Comparison of ENCODE assay signal across 17 cellular contexts in the genomic region with DNA sequence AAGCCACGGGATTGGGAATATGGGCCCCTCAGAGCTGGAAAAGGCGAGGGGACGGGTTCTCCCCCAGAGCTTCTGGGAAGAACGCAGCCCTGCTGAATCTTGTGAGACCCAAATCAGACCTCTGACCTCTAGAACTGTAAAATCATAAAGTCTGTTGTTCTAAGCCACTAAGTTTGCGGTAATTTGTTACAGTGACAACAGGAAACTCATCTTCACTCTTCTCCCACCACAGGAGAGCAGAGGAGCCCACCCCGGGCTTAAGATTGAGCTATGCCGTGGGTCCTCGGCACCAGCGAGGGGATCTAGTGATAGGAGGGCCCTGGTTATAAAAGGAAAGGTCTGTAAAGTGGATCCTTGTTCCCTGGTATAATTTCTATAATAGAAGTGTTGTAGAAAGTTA. TPM values are rescaled to one million over a fixed set of nuclear protein-coding genes. Genes with fewer than 3 reads are reported as not detected.
DNase-seq lines count a peak whose midpoint lies in the region; ATAC-seq and TF ChIP-seq lines count a peak whose summit lies in the region.
"Had no signal": no experiment of that assay in that cellular context is flagged by ENCODE, and none has a peak within 500 bp of the region (broad histone marks: within the 10 kb centered on the region; RNA-seq: fewer than 3 reads in every experiment).

No MANE protein-coding gene starts in this region.

- peaks cover 12% of the 10 kb centered on the region for H3K36me3 Mint-ChIP-seq in activated naive CD4-positive, alpha-beta T cell treated with anti-CD3 and anti-CD28 coated beads, Interleukin-2, amount 50 U/mL, for 24 hours
- H3K36me3 Mint-ChIP-seq in activated CD8-positive, alpha-beta T cell treated with anti-CD3 and anti-CD28 coated beads for 36 hours (ENCODE audit: low read depth) = peaks cover 55% of the 10 kb centered on the region

- no peak for TF ChIP-seq POLR2A in thyroid gland (IDR thresholded peaks at IDR 0.05)

- H3K27ac ChIP-seq in muscle layer of duodenum (ENCODE audit: low read length) = peak overlapping the region; percentile 28
- peak overlapping the region; percentile 87 for H3K27ac ChIP-seq in stomach smooth muscle (ENCODE audit: low read length)
- no peak overlapping the region for H3K27ac ChIP-seq in thyroid gland
- H3K27ac ChIP-seq: vagina had no signal

- H3K4me3 ChIP-seq in muscle layer of duodenum (ENCODE audit: low read depth in 1 of 2, low read length in 2 of 2) (no peak overlapping the region), stomach smooth muscle (ENCODE audit: low read length in 2 of 2) (no peak overlapping the region), thyroid gland (replicated peaks in 1 of 3) (no peak overlapping the region)
- H3K4me3 ChIP-seq: vagina had no signal

- H3K9me3 ChIP-seq in muscle layer of duodenum (ENCODE audit: control insufficient read depth in 1 of 2, low read length in 2 of 2) = no peaks in the 10 kb centered on the region
- no peaks in the 10 kb centered on the region for H3K9me3 ChIP-seq in stomach smooth muscle (ENCODE audit: control insufficient read depth in 2 of 2, low read length in 2 of 2)
- no peaks in the 10 kb centered on the region for H3K9me3 ChIP-seq in thyroid gland
- H3K9me3 ChIP-seq: Caco-2, vagina had no signal

- H3K27me3 Mint-ChIP-seq in activated naive CD4-positive, alpha-beta T cell treated with anti-CD3 and anti-CD28 coated beads, Interleukin-2, amount 50 U/mL, for 24 hours = no peaks in the 10 kb centered on the region
- no peaks in the 10 kb centered on the region for H3K27me3 Mint-ChIP-seq in activated CD8-positive, alpha-beta T cell treated with anti-CD3 and anti-CD28 coated beads for 36 hours
- H3K27me3 Mint-ChIP-seq: stimulated activated naive B cell treated with anti-CD40 and anti-IgM and Interleukin-4, amounts not matched to agents 10 μg/mL and 1 μg/mL and 100 μg/mL, for 72 hours had no signal

- in situ Hi-C loops in GM13976 (cut with MboI; ENCODE audit: low sequenced_read_pairs, unreplicated experiment) = no loop called here

- peaks cover 3 to 14% of the 10 kb centered on the region in 2 donors for H3K36me3 ChIP-seq in muscle layer of duodenum (ENCODE audit: control insufficient read depth in 1 of 2, insufficient read depth in 2 of 2, low read length in 2 of 2)
- H3K36me3 ChIP-seq in stomach smooth muscle (ENCODE audit: control insufficient read depth in 2 of 2, insufficient read depth in 2 of 2, low read length in 2 of 2) = peaks cover 13 to 14% of the 10 kb centered on the region in 2 donors
- peaks cover 16 to 21% of the 10 kb centered on the region in 2 donors for H3K36me3 ChIP-seq in thyroid gland
- H3K36me3 ChIP-seq: vagina had no signal

- peak overlapping the region in 1 of 2 donors; percentile 5 for H3K9ac ChIP-seq in stomach smooth muscle (ENCODE audit: low read length in 2 of 2)

- WGBS in thyroid gland, 2 donors = 89 to 92% methylated on average over 9 of the region's 9 CpGs

- H3K4me1 Mint-ChIP-seq in activated naive CD4-positive, alpha-beta T cell treated with anti-CD3 and anti-CD28 coated beads, Interleukin-2, amount 50 U/mL, for 24 hours = peaks cover 34% of the 10 kb centered on the region
- peaks cover 74% of the 10 kb centered on the region for H3K4me1 Mint-ChIP-seq in activated CD8-positive, alpha-beta T cell treated with anti-CD3 and anti-CD28 coated beads for 36 hours (ENCODE audit: low read depth)

- ATAC-seq in activated CD8-positive, alpha-beta T cell treated with anti-CD3 and anti-CD28 coated beads for 36 hours = peak; percentile 14
- no peak for ATAC-seq in HG02610 (IDR thresholded peaks at IDR 0.05; ENCODE audit: unreplicated experiment)
- ATAC-seq: activated T-cell treated with anti-CD3 and anti-CD28 coated beads, Interleukin-2, amount 50 U/mL, for 4 hours; left lobe of liver; stimulated activated naive B cell treated with anti-CD40 and anti-IgM and Interleukin-4, amounts not matched to agents 10 μg/mL and 1 μg/mL and 100 μg/mL, for 72 hours had no signal

- DNase-seq in activated naive CD4-positive, alpha-beta T cell treated with anti-CD3 and anti-CD28 coated beads, Interleukin-2, amount 50 U/mL, for 16 hours = no peak
- DNase-seq in activated CD8-positive, alpha-beta T cell treated with anti-CD3 and anti-CD28 coated beads for 36 hours = no peak
- DNase-seq in GM13976 (ENCODE audit: low spot score) = no peak
- no peak for DNase-seq in thyroid gland
- DNase-seq: activated CD4-positive, alpha-beta T cell treated with anti-CD3 and anti-CD28 coated beads, Interleukin-2, amount 50 U/mL, for 1 hour; activated T-cell treated with anti-CD3 and anti-CD28 coated beads, Interleukin-2, amount 50 U/mL, for 4 hours; anterior cingulate cortex; Caco-2; NCI-H146; stimulated activated CD4-positive, alpha-beta T cell treated with anti-CD3 and anti-CD28 coated beads, Interleukin-12 subunit alpha, Interleukin-12 subunit beta, amount 100 ng/mL, for 4 hours; stimulated activated naive B cell treated with anti-CD40 and anti-IgM and Interleukin-4, amounts not matched to agents 10 μg/mL and 1 μg/mL and 100 μg/mL, for 72 hours had no signal

- H3K9me3 Mint-ChIP-seq in activated naive CD4-positive, alpha-beta T cell treated with anti-CD3 and anti-CD28 coated beads, Interleukin-2, amount 50 U/mL, for 24 hours = no peaks in the 10 kb centered on the region
- H3K9me3 Mint-ChIP-seq in activated CD8-positive, alpha-beta T cell treated with anti-CD3 and anti-CD28 coated beads for 36 hours = no peaks in the 10 kb centered on the region
- H3K9me3 Mint-ChIP-seq: activated T-cell treated with anti-CD3 and anti-CD28 coated beads, Interleukin-2, amount 50 U/mL, for 4 hours; stimulated activated naive B cell treated with anti-CD40 and anti-IgM and Interleukin-4, amounts not matched to agents 10 μg/mL and 1 μg/mL and 100 μg/mL, for 72 hours had no signal

- no peaks in the 10 kb centered on the region for H3K27me3 ChIP-seq in muscle layer of duodenum (ENCODE audit: low read depth, low read length)
- no peaks in the 10 kb centered on the region for H3K27me3 ChIP-seq in stomach smooth muscle (ENCODE audit: control insufficient read depth in 1 of 2, insufficient read depth in 2 of 2, low read length in 2 of 2)
- H3K27me3 ChIP-seq in thyroid gland = no peaks in the 10 kb centered on the region
- H3K27me3 ChIP-seq: vagina had no signal

- intact Hi-C loops in activated CD8-positive, alpha-beta T cell treated with anti-CD3 and anti-CD28 coated beads for 36 hours (cut with micrococcal nuclease) = no loop called here
- intact Hi-C loops in thyroid gland (cut with DNase I) = no loop called here

- no peak for TF ChIP-seq CTCF in activated CD8-positive, alpha-beta T cell treated with anti-CD3 and anti-CD28 coated beads for 36 hours (IDR thresholded peaks at IDR 0.05)
- TF ChIP-seq CTCF in GM13976 (IDR thresholded peaks at IDR 0.05; ENCODE audit: borderline replicate concordance, control extremely low read depth, extremely low read depth, insufficient read depth, missing control alignments) (no peak), thyroid gland (IDR thresholded peaks at IDR 0.05) (no peak)

- CTCF ChIA-PET in activated CD8-positive, alpha-beta T cell treated with anti-CD3 and anti-CD28 coated beads for 36 hours (lab: Charles Lee) = interaction anchor here (1.2 to 6.6 kb wide), 5 partner anchors 11 to 37 kb away, joined by 3 to 53 read pairs (median 9); no protein-coding TSS in a partner anchor

- H3K27ac Mint-ChIP-seq in activated naive CD4-positive, alpha-beta T cell treated with anti-CD3 and anti-CD28 coated beads, Interleukin-2, amount 50 U/mL, for 24 hours = peak overlapping the region; percentile 89
- H3K27ac Mint-ChIP-seq in activated CD8-positive, alpha-beta T cell treated with anti-CD3 and anti-CD28 coated beads for 36 hours = peak overlapping the region; percentile 82

- POLR2A ChIA-PET in activated CD8-positive, alpha-beta T cell treated with anti-CD3 and anti-CD28 coated beads for 36 hours (lab: Charles Lee) = interaction anchor here (0.6 to 5.8 kb wide), 4 partner anchors 12 to 199 kb away, joined by 3 to 53 read pairs (median 10); no protein-coding TSS in a partner anchor

- peak overlapping the region; percentile 77 for H3K4me3 Mint-ChIP-seq in activated naive CD4-positive, alpha-beta T cell treated with anti-CD3 and anti-CD28 coated beads, Interleukin-2, amount 50 U/mL, for 24 hours
- H3K4me3 Mint-ChIP-seq in activated CD8-positive, alpha-beta T cell treated with anti-CD3 and anti-CD28 coated beads for 36 hours = peak overlapping the region; percentile 46
- H3K4me3 Mint-ChIP-seq: activated T-cell treated with anti-CD3 and anti-CD28 coated beads, Interleukin-2, amount 50 U/mL, for 4 hours had no signal

- peaks cover 36 to 85% of the 10 kb centered on the region in 2 donors for H3K4me1 ChIP-seq in muscle layer of duodenum (ENCODE audit: control insufficient read depth in 1 of 2, insufficient read depth in 2 of 2, low read length in 2 of 2)
- peaks cover 76% of the 10 kb centered on the region for H3K4me1 ChIP-seq in stomach smooth muscle (ENCODE audit: control insufficient read depth, insufficient read depth, low read length)
- peaks cover 67 to 71% of the 10 kb centered on the region in 2 donors for H3K4me1 ChIP-seq in thyroid gland

RNA-seq across cellular contexts. Expression of gene MLXIP, which starts 7.5 kb away (rescaled TPM):
- 10 to 100 TPM; 26.0 to 28.7 TPM for total RNA-seq in activated CD8-positive, alpha-beta T cell treated with anti-CD3 and anti-CD28 coated beads for 36 hours
- 10 to 100 TPM; 34.0 to 70.1 (median 46.2) TPM for total RNA-seq in thyroid gland

Comparison
In these comparisons a context has a peak if more than half of its experiments do, and no peak if none do; other contexts are left out.
1. H3K27ac ChIP-seq: peak in muscle layer of duodenum (single experiment) and stomach smooth muscle (single experiment); none in thyroid gland (0 of 3).